ENCODE assay signal across 19 cellular contexts in the genomic region with DNA sequence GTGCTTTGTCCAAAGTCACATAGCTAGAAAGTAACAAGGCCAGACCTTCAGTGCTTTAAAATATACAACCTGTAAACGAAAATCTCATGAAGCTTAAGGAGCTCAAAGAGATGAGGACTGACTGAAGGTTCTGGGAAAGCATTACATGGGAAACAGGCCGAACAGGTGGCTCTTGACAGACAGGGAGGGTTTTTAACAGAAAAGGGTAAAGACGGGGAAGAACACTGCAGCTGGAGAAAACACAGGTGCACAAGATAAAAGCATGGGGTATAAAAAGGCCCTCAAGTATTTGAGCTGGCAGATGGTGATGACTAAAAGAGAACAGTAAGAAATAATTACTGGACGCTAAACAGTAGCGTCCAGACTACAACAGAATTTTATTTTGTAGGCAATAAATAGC.
A peak's percentile ranks its signal among the peaks of the same experiment; 100 is the strongest.
DNase-seq lines count a peak whose midpoint lies in the region; ATAC-seq lines count a peak whose summit lies in the region.
"Had no signal": no experiment of that assay in that cellular context is flagged by ENCODE, and none has a peak within 500 bp of the region (broad histone marks: within the 10 kb centered on the region; RNA-seq: fewer than 3 reads in every experiment).

No MANE protein-coding gene starts in this region.

- DNase-seq in ELF-1 (ENCODE audit: low read depth, low spot score) (peak; percentile 4), NCI-H1417 treated with DMSO at 0.1 percent for 48 hours (lab: John Stamatoyannopoulos, UW) (peak; percentile 49), NCI-H69 (lab: John Stamatoyannopoulos, UW) (peak; percentile 94), ecto neural progenitor cell (ENCODE audit: low spot score) (peak; percentile 50), NCI-H146 treated with DMSO at 0.1 percent for 48 hours (lab: John Stamatoyannopoulos, UW; ENCODE audit: unreplicated experiment) (no peak)
- DNase-seq in stimulated activated CD4-positive, alpha-beta T cell treated with anti-CD3 and anti-CD28 coated beads, Interleukin-12 subunit alpha, Interleukin-12 subunit beta, amount 100 ng/mL, for 4 hours, result no peak
- DNase-seq: ACHN; activated CD4-positive, alpha-beta T cell treated with anti-CD3 and anti-CD28 coated beads for 36 hours; activated T-cell treated with anti-CD3 and anti-CD28 coated beads for 4 hours; aorta; DMS79; foreskin melanocyte; kidney glomerular epithelial cell; NCI-H1048; NCI-H446; ovary; stimulated activated naive CD8-positive, alpha-beta T cell treated with anti-CD3 and anti-CD28 coated beads, Interleukin-15, amount 100 ng/mL, for 72 hours had no signal

- no peak for ATAC-seq in HG02763 (IDR thresholded peaks at IDR 0.05; ENCODE audit: unreplicated experiment)
- ATAC-seq: activated CD4-positive, alpha-beta T cell treated with anti-CD3 and anti-CD28 coated beads for 36 hours; natural killer cell treated with Interleukin-12 subunit alpha and Interleukin-12 subunit beta and Interleukin-15 and Interleukin-18, amount 100 ng/mL, for 72 hours; stimulated activated naive CD8-positive, alpha-beta T cell treated with anti-CD3 and anti-CD28 coated beads, Interleukin-15, amount 100 ng/mL, for 72 hours had no signal

Comparison
In these comparisons a context has a peak if more than half of its experiments do, and no peak if none do; other contexts are left out.
1. DNase-seq: peak in ELF-1 (single experiment), NCI-H1417 treated with DMSO at 0.1 percent for 48 hours (single experiment), NCI-H69 (single experiment) and ecto neural progenitor cell (single experiment); none in stimulated activated CD4-positive, alpha-beta T cell treated with anti-CD3 and anti-CD28 coated beads, Interleukin-12 subunit alpha, Interleukin-12 subunit beta, amount 100 ng/mL, for 4 hours (single experiment) and NCI-H146 treated with DMSO at 0.1 percent for 48 hours (single experiment).